Comparison of ENCODE assay signal across 21 cellular contexts in the genomic region with DNA sequence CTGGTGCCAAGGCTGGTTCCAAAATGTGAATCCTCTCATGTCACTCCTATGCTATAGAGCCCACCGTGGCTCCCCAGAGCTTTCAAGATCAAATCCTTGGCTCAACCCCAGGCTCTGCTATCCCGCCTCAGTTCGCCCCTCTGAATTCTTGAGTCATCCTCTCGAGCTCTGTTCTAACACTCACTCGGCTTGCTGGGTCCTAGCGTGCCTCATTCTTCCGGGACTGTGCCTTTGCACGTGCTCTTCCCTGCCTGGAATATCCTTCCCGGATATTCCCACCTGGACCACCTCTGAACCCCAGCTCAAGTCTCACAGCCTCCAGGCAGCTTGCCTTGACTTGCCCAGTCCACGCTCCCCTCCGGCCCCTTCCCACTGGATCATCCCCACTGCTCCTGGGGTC. TPM values are rescaled to one million over a fixed set of nuclear protein-coding genes. Genes with fewer than 3 reads are reported as not detected.
A peak's percentile ranks its signal among the peaks of the same experiment; 100 is the strongest.
DNase-seq lines count a peak whose midpoint lies in the region; ATAC-seq, FAIRE-seq and TF ChIP-seq lines count a peak whose summit lies in the region.
"Had no signal": no experiment of that assay in that cellular context is flagged by ENCODE, and none has a peak within 500 bp of the region (broad histone marks: within the 10 kb centered on the region; RNA-seq: fewer than 3 reads in every experiment).

No MANE protein-coding gene starts in this region.

- H3K9me3 Mint-ChIP-seq in CD8-positive, alpha-beta T cell = no peaks in the 10 kb centered on the region
- H3K9me3 Mint-ChIP-seq in neural progenitor cell (no peaks in the 10 kb centered on the region), WTC11 (no peaks in the 10 kb centered on the region)
- H3K9me3 Mint-ChIP-seq: CD4-positive, CD25-positive, alpha-beta regulatory T cell had no signal

- H3K36me3 ChIP-seq in CD8-positive, alpha-beta T cell (ENCODE audit: insufficient read depth, low read length) = no peaks in the 10 kb centered on the region
- H3K36me3 ChIP-seq in HEK293 (ENCODE audit: control insufficient read depth in 2 of 2, insufficient read depth in 1 of 2, low read length in 2 of 2) (peaks cover 0 to 21% of the 10 kb centered on the region in 2 experiments; a peak in 2 of 3 replicates), bronchial epithelial cell (ENCODE audit: control insufficient read depth, insufficient read depth, low read length) (no peaks in the 10 kb centered on the region), neural progenitor cell (no peaks in the 10 kb centered on the region)
- H3K36me3 ChIP-seq: BE2C had no signal

- no peak for DNase-seq in CD8-positive, alpha-beta T cell
- DNase-seq in bronchial epithelial cell (ENCODE audit: low read depth) = no peak
- DNase-seq in neural progenitor cell (ENCODE audit: low spot score) = no peak
- DNase-seq in WTC11 (ENCODE audit: low spot score) = no peak
- DNase-seq in anterior cingulate cortex (lab: John Stamatoyannopoulos, UW) = no peak
- DNase-seq: BE2C; C1 segment of cervical spinal cord; Caco-2; CD4-positive, CD25-positive, alpha-beta regulatory T cell; GDM1; GM23248; H7 had no signal

- H3K27ac ChIP-seq in CD8-positive, alpha-beta T cell (ENCODE audit: low read depth, low read length) = no peak overlapping the region
- no peak overlapping the region for H3K27ac ChIP-seq in HEK293 (ENCODE audit: extremely low read depth, low read depth, low read length)
- no peak overlapping the region for H3K27ac ChIP-seq in neural progenitor cell
- H3K27ac ChIP-seq: GM23248 had no signal

- CTCF ChIA-PET in CD8-positive, alpha-beta T cell (lab: Charles Lee) = no interaction called here
- CTCF ChIA-PET in HEK293 (lab: Yijun Ruan, JAX) = interaction anchor here (1.6 kb wide), 1 partner anchor 14 kb away, joined by 3 read pairs; no protein-coding TSS in a partner anchor
- CTCF ChIA-PET in WTC11 (lab: Charles Lee) = interaction anchor here (0.9 to 1.2 kb wide), 3 partner anchors 18 to 135 kb away, joined by 3 to 4 read pairs (median 3); no protein-coding TSS in a partner anchor

- H3K27me3 Mint-ChIP-seq in CD8-positive, alpha-beta T cell (ENCODE audit: low read depth) = peaks cover 7% of the 10 kb centered on the region
- H3K27me3 Mint-ChIP-seq in neural progenitor cell (ENCODE audit: insufficient read depth, low read depth) (peaks cover 12% of the 10 kb centered on the region), WTC11 (ENCODE audit: low read depth) (peaks cover 39% of the 10 kb centered on the region)

- H3K9me3 ChIP-seq in CD8-positive, alpha-beta T cell (ENCODE audit: low read length) = no peaks in the 10 kb centered on the region
- no peaks in the 10 kb centered on the region for H3K9me3 ChIP-seq in HEK293 (ENCODE audit: control insufficient read depth, insufficient read depth, low read depth, low read length)
- no peaks in the 10 kb centered on the region for H3K9me3 ChIP-seq in neural progenitor cell (ENCODE audit: low read depth)
- H3K9me3 ChIP-seq: BE2C, Caco-2 had no signal

- no peaks in the 10 kb centered on the region for H3F3A ChIP-seq in neural progenitor cell (ENCODE audit: low read depth)

- no peak overlapping the region for H3K4me3 ChIP-seq in CD8-positive, alpha-beta T cell (ENCODE audit: low read depth, low read length)
- H3K4me3 ChIP-seq in HEK293 (ENCODE audit: low read depth, low read length) (no peak overlapping the region), bronchial epithelial cell (ENCODE audit: low read depth, low read length) (no peak overlapping the region), neural progenitor cell (no peak overlapping the region)
- H3K4me3 ChIP-seq: GM23248 had no signal

- peak overlapping the region; percentile 43 for H3K27ac Mint-ChIP-seq in CD8-positive, alpha-beta T cell
- H3K27ac Mint-ChIP-seq in neural progenitor cell = no peak overlapping the region
- H3K27ac Mint-ChIP-seq in WTC11 = no peak overlapping the region
- H3K27ac Mint-ChIP-seq: CD4-positive, CD25-positive, alpha-beta regulatory T cell had no signal

- no peak overlapping the region for H2AFZ ChIP-seq in neural progenitor cell (replicated peaks)
- H2AFZ ChIP-seq: GM23248 had no signal

- FAIRE-seq in bronchial epithelial cell (lab: Jason Lieb, UNC) = peak; percentile 64
- FAIRE-seq: D721Med, GM12892, GM18507 had no signal

- no peak for TF ChIP-seq CTCF in CD8-positive, alpha-beta T cell (IDR thresholded peaks at IDR 0.05)
- TF ChIP-seq CTCF in HEK293 (tag by site-specific recombination; IDR thresholded peaks at IDR 0.05) (no peak), bronchial epithelial cell (IDR thresholded peaks at IDR 0.05; ENCODE audit: insufficient read depth, low read length, severe bottlenecking) (no peak), neural progenitor cell (IDR thresholded peaks at IDR 0.05) (no peak), WTC11 (IDR thresholded peaks at IDR 0.05) (no peak)

- H3K4me2 ChIP-seq in neural progenitor cell = no peak overlapping the region

- intact Hi-C loops in CD8-positive, alpha-beta T cell (cut with DNase I, micrococcal nuclease) = no loop called here

- H3K36me3 Mint-ChIP-seq in CD8-positive, alpha-beta T cell = peaks cover 11% of the 10 kb centered on the region
- H3K36me3 Mint-ChIP-seq in neural progenitor cell = peaks cover 2% of the 10 kb centered on the region
- no peaks in the 10 kb centered on the region for H3K36me3 Mint-ChIP-seq in WTC11
- H3K36me3 Mint-ChIP-seq: CD4-positive, CD25-positive, alpha-beta regulatory T cell had no signal

- H3K4me3 Mint-ChIP-seq in CD8-positive, alpha-beta T cell = no peak overlapping the region
- H3K4me3 Mint-ChIP-seq in neural progenitor cell = peak overlapping the region; percentile 44
- no peak overlapping the region for H3K4me3 Mint-ChIP-seq in WTC11
- H3K4me3 Mint-ChIP-seq: CD4-positive, CD25-positive, alpha-beta regulatory T cell had no signal

- ATAC-seq in CD8-positive, alpha-beta T cell = no peak
- ATAC-seq in WTC11 (no peak), HG03108 (IDR thresholded peaks at IDR 0.05; ENCODE audit: unreplicated experiment) (no peak)
- ATAC-seq: HCT116 had no signal

- peaks cover 3% of the 10 kb centered on the region for H4K20me1 ChIP-seq in neural progenitor cell (ENCODE audit: low read depth)

- POLR2A ChIA-PET in CD8-positive, alpha-beta T cell (lab: Charles Lee) = no interaction called here
- POLR2A ChIA-PET in HEK293 (lab: Yijun Ruan, JAX) (interaction anchor here (2.1 kb wide), 1 partner anchor 13 kb away, joined by 5 read pairs; a partner anchor contains a TSS), WTC11 (lab: Charles Lee) (no interaction called here)

- H3K4me1 Mint-ChIP-seq in CD8-positive, alpha-beta T cell (ENCODE audit: low read depth) = peaks cover 18% of the 10 kb centered on the region
- no peaks in the 10 kb centered on the region for H3K4me1 Mint-ChIP-seq in neural progenitor cell
- H3K4me1 Mint-ChIP-seq in WTC11 = peaks cover 19% of the 10 kb centered on the region

- H3K79me2 ChIP-seq in neural progenitor cell (ENCODE audit: low read depth) = no peaks in the 10 kb centered on the region

- no peak overlapping the region for H3K9ac ChIP-seq in neural progenitor cell
- H3K9ac ChIP-seq: GM23248 had no signal

- H3K27me3 ChIP-seq in CD8-positive, alpha-beta T cell (ENCODE audit: insufficient read depth, low read length) = no peaks in the 10 kb centered on the region
- H3K27me3 ChIP-seq in bronchial epithelial cell (ENCODE audit: control insufficient read depth, insufficient read depth, low read length) = peaks cover 1% of the 10 kb centered on the region
- peaks cover 31% of the 10 kb centered on the region for H3K27me3 ChIP-seq in neural progenitor cell

- H3K4me1 ChIP-seq in CD8-positive, alpha-beta T cell (ENCODE audit: insufficient read depth, low read length) = peaks cover 10% of the 10 kb centered on the region
- H3K4me1 ChIP-seq in HEK293 (ENCODE audit: control insufficient read depth, insufficient read depth, low read length) = no peaks in the 10 kb centered on the region
- no peaks in the 10 kb centered on the region for H3K4me1 ChIP-seq in neural progenitor cell

TF ChIP-seq in HEK293, 187 proteins besides CTCF, POLR2A, EP300 and RAD21 (continues in another document):
- TF ChIP-seq ZNF138 (tag by site-specific recombination; IDR thresholded peaks at IDR 0.05; ENCODE audit: borderline replicate concordance) (no peak), BCL11A (tag by site-specific recombination; IDR thresholded peaks at IDR 0.05; ENCODE audit: low read depth) (no peak)
- TF ChIP-seq, protein P1, sequence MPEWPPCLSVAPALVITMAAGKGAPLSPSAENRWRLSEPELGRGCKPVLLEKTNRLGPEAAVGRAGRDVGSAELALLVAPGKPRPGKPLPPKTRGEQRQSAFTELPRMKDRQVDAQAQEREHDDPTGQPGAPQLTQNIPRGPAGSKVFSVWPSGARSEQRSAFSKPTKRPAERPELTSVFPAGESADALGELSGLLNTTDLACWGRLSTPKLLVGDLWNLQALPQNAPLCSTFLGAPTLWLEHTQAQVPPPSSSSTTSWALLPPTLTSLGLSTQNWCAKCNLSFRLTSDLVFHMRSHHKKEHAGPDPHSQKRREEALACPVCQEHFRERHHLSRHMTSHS (tag by site-specific recombination; IDR thresholded peaks at IDR 0.05) = no peak

TF ChIP-seq in WTC11, 78 proteins besides CTCF, POLR2A, EP300 and RAD21 (continues in another document):
- TF ChIP-seq ZNF671 (CRISPR knock-in tag; IDR thresholded peaks at IDR 0.05) = no peak
- no peak for TF ChIP-seq TCF7 (CRISPR knock-in tag; IDR thresholded peaks at IDR 0.05; ENCODE audit: low read depth)
- TF ChIP-seq, protein P2, sequence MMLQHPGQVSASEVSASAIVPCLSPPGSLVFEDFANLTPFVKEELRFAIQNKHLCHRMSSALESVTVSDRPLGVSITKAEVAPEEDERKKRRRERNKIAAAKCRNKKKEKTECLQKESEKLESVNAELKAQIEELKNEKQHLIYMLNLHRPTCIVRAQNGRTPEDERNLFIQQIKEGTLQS (CRISPR knock-in tag; conservative IDR thresholded peaks at IDR 0.05) = no peak
- no peak for TF ChIP-seq ZNF263 (CRISPR knock-in tag; IDR thresholded peaks at IDR 0.05; ENCODE audit: low read depth)
- no peak for TF ChIP-seq HMGA2 (CRISPR knock-in tag; IDR thresholded peaks at IDR 0.05)
- TF ChIP-seq ATF1 (CRISPR knock-in tag; IDR thresholded peaks at IDR 0.05) = no peak

RNA-seq across cellular contexts. Expression of a gene that starts 13.0 kb away (rescaled TPM):
- 10 to 100 TPM; 18.6 to 22.8 TPM for total RNA-seq in CD8-positive, alpha-beta T cell
- 7.4 and 22.3 TPM in 2 replicates for total RNA-seq in bronchial epithelial cell
- 17.5 and 44.1 TPM in 2 replicates for total RNA-seq in neural progenitor cell (ENCODE audit: low replicate concordance)
- total RNA-seq in WTC11 (2021) = 29.4 to 36.3 TPM (median 31.5 TPM) in 3 replicates

RNA-seq across cellular contexts. Expression of a gene that starts 45.0 kb away (rescaled TPM):
- total RNA-seq in CD8-positive, alpha-beta T cell = under 1 TPM; 0.27 to 0.58 TPM
- total RNA-seq in bronchial epithelial cell = not detected in 2 replicates
- not detected in 2 replicates for total RNA-seq in neural progenitor cell (ENCODE audit: low replicate concordance)
- total RNA-seq in WTC11 (2021) = 0.11 to 0.14 TPM in 2 of 3 replicates, not detected in the other
- total RNA-seq: A172, Daoy, GM23248, H7, HT-29 had no signal

RNA-seq across cellular contexts. Expression of a gene that starts 45.0 kb away (rescaled TPM):
- total RNA-seq in CD8-positive, alpha-beta T cell = 1 to 10 TPM; 1.8 to 2.6 TPM
- 96.3 and 121 TPM in 2 replicates for total RNA-seq in bronchial epithelial cell
- total RNA-seq in neural progenitor cell (ENCODE audit: low replicate concordance) = 36.9 and 157 TPM in 2 replicates
- 86.6 to 101 TPM (median 98.7 TPM) in 3 replicates for total RNA-seq in WTC11 (2021)

RNA-seq across cellular contexts. Expression of a gene that starts 45.3 kb away (rescaled TPM):
- not detected for total RNA-seq in CD8-positive, alpha-beta T cell
- total RNA-seq in bronchial epithelial cell = 45.8 and 102 TPM in 2 replicates
- 21.5 and 53.4 TPM in 2 replicates for total RNA-seq in neural progenitor cell (ENCODE audit: low replicate concordance)
- total RNA-seq in WTC11 (2021) = 24.4 to 33.3 TPM (median 32.8 TPM) in 3 replicates
- total RNA-seq: CD4-positive, CD25-positive, alpha-beta regulatory T cell had no signal

Comparison
In these comparisons a context has a peak if more than half of its experiments do, and no peak if none do; other contexts are left out.
1. RNA of a gene that starts 45.0 kb away (total RNA-seq): 96.3 to 121 TPM in bronchial epithelial cell, 86.6 to 101 TPM in WTC11 and 36.9 to 157 TPM in neural progenitor cell; 1.8 to 2.6 TPM in CD8-positive, alpha-beta T cell; every median in the first group is over 10 times any median in the second.